In genomic region chr16:57167537-57167936, GRCh38 we compare ENCODE assay signal across 24 cellular contexts. TPM values are rescaled to one million over a fixed set of nuclear protein-coding genes. Genes with fewer than 3 reads are reported as not detected.
DNase-seq lines count a peak whose midpoint lies in the region; ATAC-seq and TF ChIP-seq lines count a peak whose summit lies in the region.
"Had no signal": no experiment of that assay in that cellular context is flagged by ENCODE, and none has a peak within 500 bp of the region (broad histone marks: within the 10 kb centered on the region; RNA-seq: fewer than 3 reads in every experiment).

No MANE protein-coding gene starts in this region.

- H3K27me3 Mint-ChIP-seq in brain = no peaks in the 10 kb centered on the region

- no peaks in the 10 kb centered on the region for H3K9me3 Mint-ChIP-seq in brain
- H3K9me3 Mint-ChIP-seq: activated T-helper 2 cell treated with anti-CD3 and anti-CD28 coated beads, Interferon-gamma antibody, Interleukin-2, Interleukin-4, amounts not matched to agents 10 μg/mL and 5 μg/mL and 100 μg/mL, durations not matched to agents 14 hours and 24 hours and 36 hours; natural killer cell had no signal

- TF ChIP-seq POLR2A in thyroid gland (IDR thresholded peaks at IDR 0.05) (no peak), body of pancreas (IDR thresholded peaks at IDR 0.05) (no peak)

- H3K27ac ChIP-seq in HL-60 (replicated peaks) = peak overlapping the region; percentile 70
- H3K27ac ChIP-seq in left lung = peak overlapping the region; percentile 52 to 77
- peak overlapping the region; percentile 69 to 87 (median 77) for H3K27ac ChIP-seq in thyroid gland
- peak overlapping the region in 1 of 4 donors; percentile 59 for H3K27ac ChIP-seq in body of pancreas
- H3K27ac ChIP-seq: colonic mucosa, SJSA1, tibial artery, WERI-Rb-1 had no signal

- intact Hi-C loops in left lung (cut with DNase I) (loop anchor here (5.0 to 10.0 kb wide), 3 partner anchors 80 to 293 kb away; no protein-coding TSS in a partner anchor), thyroid gland (cut with DNase I) (loop anchor here (5.0 kb wide), 1 partner anchor 85 kb away; no protein-coding TSS in a partner anchor), body of pancreas (cut with DNase I) (no loop called here)

- ATAC-seq in left lung (peak; percentile 32), HG02610 (IDR thresholded peaks at IDR 0.05; ENCODE audit: unreplicated experiment) (no peak), body of pancreas (no peak)

- H3K4me1 ChIP-seq in left lung (peaks cover 10 to 27% of the 10 kb centered on the region in 2 donors), thyroid gland (peaks cover 22 to 24% of the 10 kb centered on the region in 2 donors), body of pancreas (peaks cover 17% of the 10 kb centered on the region)
- H3K4me1 ChIP-seq: breast epithelium, colonic mucosa, HAP-1, SJSA1, tibial artery had no signal

- 16 to 35% methylated on average over 3 of the region's 3 CpGs for WGBS in thyroid gland, 2 donors
- WGBS in body of pancreas, 2 donors = 67 to 69% methylated on average over 3 of the region's 3 CpGs

- no peak overlapping the region for H3K4me3 Mint-ChIP-seq in brain
- H3K4me3 Mint-ChIP-seq: natural killer cell had no signal

- H3K4me1 Mint-ChIP-seq in brain = peaks cover 39% of the 10 kb centered on the region

- peaks cover 72% of the 10 kb centered on the region for H3K36me3 Mint-ChIP-seq in brain

- TF ChIP-seq CTCF in HL-60 (IDR thresholded peaks at IDR 0.05; ENCODE audit: insufficient read depth, low read length) (no peak), brain (conservative IDR thresholded peaks at IDR 0.05) (no peak), left lung (IDR thresholded peaks at IDR 0.05) (no peak), thyroid gland (IDR thresholded peaks at IDR 0.05) (no peak), body of pancreas (IDR thresholded peaks at IDR 0.05) (no peak)

- H3K9me3 ChIP-seq in left lung (no peaks in the 10 kb centered on the region), thyroid gland (no peaks in the 10 kb centered on the region), body of pancreas (no peaks in the 10 kb centered on the region)
- H3K9me3 ChIP-seq: BE2C, breast epithelium, colonic mucosa, HAP-1, SJSA1, tibial artery had no signal

- H3K4me3 ChIP-seq in HL-60 (replicated peaks; ENCODE audit: insufficient read depth, low read length) (no peak overlapping the region), left lung (no peak overlapping the region), thyroid gland (replicated peaks in 1 of 3) (no peak overlapping the region), body of pancreas (no peak overlapping the region)
- H3K4me3 ChIP-seq: breast epithelium, colonic mucosa, HAP-1, lung, SJSA1, skin epidermis, tibial artery had no signal

- peak overlapping the region in 4 of 5 experiments; percentile 4 to 69 (median 30) for H3K27ac Mint-ChIP-seq in brain
- H3K27ac Mint-ChIP-seq: activated T-helper 2 cell treated with anti-CD3 and anti-CD28 coated beads, Interferon-gamma antibody, Interleukin-2, Interleukin-4, amounts not matched to agents 10 μg/mL and 5 μg/mL and 100 μg/mL, durations not matched to agents 14 hours and 24 hours and 36 hours; natural killer cell had no signal

- no peak for DNase-seq in HL-60 (ENCODE audit: low read depth in 1 of 2, low spot score in 1 of 2)
- no peak for DNase-seq in left lung
- peak in 1 of 2 donors; percentile 35 for DNase-seq in thyroid gland
- DNase-seq in body of pancreas = no peak
- DNase-seq in iPS-NIHi7 (ENCODE audit: extremely low spot score) = no peak
- no peak for DNase-seq in cerebellar nuclear complex (lab: John Stamatoyannopoulos, UW)
- DNase-seq: activated naive CD4-positive, alpha-beta T cell treated with anti-CD3 and anti-CD28 coated beads, Interleukin-2, amount 50 U/mL, for 16 hours; BE2C; colonic mucosa; effector CD8-positive, alpha-beta T cell; natural killer cell; NCI-H1092; stimulated activated naive CD8-positive, alpha-beta T cell treated with anti-CD3 and anti-CD28 coated beads, Interleukin-15, Interleukin-2, amounts not matched to agents 100 U/mL and 50 U/mL, for 24 hours; T1000; tibial artery; WERI-Rb-1 had no signal

- H3K27me3 ChIP-seq in HL-60 (ENCODE audit: insufficient read depth, poor library complexity, severe bottlenecking) = no peaks in the 10 kb centered on the region
- H3K27me3 ChIP-seq in left lung = no peaks in the 10 kb centered on the region
- H3K27me3 ChIP-seq in thyroid gland = no peaks in the 10 kb centered on the region
- H3K27me3 ChIP-seq in body of pancreas = no peaks in the 10 kb centered on the region
- H3K27me3 ChIP-seq: BE2C, breast epithelium, colonic mucosa, SJSA1, tibial artery had no signal

- H3K36me3 ChIP-seq in left lung (peaks cover 0 to 71% of the 10 kb centered on the region in 2 donors), thyroid gland (peaks cover 35 to 41% of the 10 kb centered on the region in 2 donors), body of pancreas (replicated peaks in 1 of 2; ENCODE audit: insufficient read depth in 1 of 2, low read depth in 2 of 2) (peaks cover 5 to 17% of the 10 kb centered on the region in 2 donors)
- H3K36me3 ChIP-seq: breast epithelium had no signal

RNA-seq across cellular contexts. Expression of gene PSME3IP1, which starts 18.3 kb away (rescaled TPM):
- 208 TPM for polyA plus RNA-seq in brain (ENCODE audit: insufficient read depth, low read depth, low replicate concordance)
- total RNA-seq in left lung (10 to 100 TPM; 53.1 to 71.8 TPM), thyroid gland (10 to 100 TPM; 64.7 to 96.3 (median 78.9) TPM), body of pancreas (10 to 100 TPM; 26.7 to 32.9 TPM)

RNA-seq across cellular contexts. Expression of gene RSPRY1, which starts 18.6 kb away (rescaled TPM):
- polyA plus RNA-seq in brain (ENCODE audit: insufficient read depth, low read depth, low replicate concordance) = 22.6 TPM
- total RNA-seq in left lung (10 to 100 TPM; 32.5 to 36.6 TPM), thyroid gland (10 to 100 TPM; 42.6 to 59.2 (median 53.9) TPM), body of pancreas (10 to 100 TPM; 13.8 to 31.4 TPM)
